ENCODE assay signal across 1 cellular context in genomic region chr2:71417300-71418202, GRCh38.
TF ChIP-seq lines count a peak whose summit lies in the region.

No MANE protein-coding gene starts in this region.

TF ChIP-seq in K562, 482 proteins besides CTCF, POLR2A, EP300 and RAD21 (continued from another document):
- no peak for TF ChIP-seq ZC3H11A (IDR thresholded peaks at IDR 0.05; ENCODE audit: low read depth, low read length)
